In the genomic region with DNA sequence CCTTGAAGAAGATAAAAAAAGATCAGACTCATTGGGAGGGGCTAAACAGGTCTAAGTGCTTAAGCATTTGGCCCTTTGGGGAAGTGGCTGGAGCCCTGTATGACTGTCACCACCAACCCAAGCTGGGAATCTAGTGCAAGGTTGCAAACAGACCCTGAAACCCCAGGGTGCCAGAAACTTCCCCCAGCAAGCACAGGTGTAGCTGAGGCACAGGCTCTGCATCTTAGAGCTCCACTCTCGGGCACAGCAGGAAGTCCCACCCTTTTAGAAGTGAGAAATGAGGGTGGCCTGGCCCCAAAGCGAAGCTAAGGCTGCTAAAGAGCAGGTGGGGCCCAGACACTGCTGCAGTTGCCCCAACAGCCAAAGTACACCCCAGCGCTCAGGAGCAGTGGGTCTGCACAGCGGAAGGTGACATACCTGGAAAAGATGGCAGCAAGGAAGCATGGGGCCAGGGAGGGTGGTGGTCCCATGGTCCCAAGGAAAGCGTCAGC, we compare ENCODE assay signal across 13 cellular contexts. TPM values are rescaled to one million over a fixed set of nuclear protein-coding genes. Genes with fewer than 3 reads are reported as not detected.
A peak's percentile ranks its signal among the peaks of the same experiment; 100 is the strongest.
DNase-seq lines count a peak whose midpoint lies in the region; ATAC-seq lines count a peak whose summit lies in the region.
"Had no signal": no experiment of that assay in that cellular context is flagged by ENCODE, and none has a peak within 500 bp of the region (broad histone marks: within the 10 kb centered on the region; RNA-seq: fewer than 3 reads in every experiment).

No MANE protein-coding gene starts in this region.

- POLR2A ChIA-PET in naive thymus-derived CD4-positive, alpha-beta T cell (lab: Charles Lee), result interaction anchor here (0.8 to 1.1 kb wide), 3 partner anchors 9 to 15 kb away, joined by 3 to 5 read pairs (median 4); no protein-coding TSS in a partner anchor

- CTCF ChIA-PET in naive thymus-derived CD4-positive, alpha-beta T cell (lab: Charles Lee), result no interaction called here

- H3K36me3 ChIP-seq in naive thymus-derived CD4-positive, alpha-beta T cell (ENCODE audit: control insufficient read depth in 2 of 3, insufficient read depth in 3 of 3, low read length in 3 of 3), result no peaks in the 10 kb centered on the region
- H3K36me3 ChIP-seq: left ventricle myocardium inferior had no signal

- peaks cover 6 to 12% of the 10 kb centered on the region in 2 donors for H3K4me1 ChIP-seq in naive thymus-derived CD4-positive, alpha-beta T cell (ENCODE audit: control insufficient read depth in 2 of 2, insufficient read depth in 2 of 2, low read length in 2 of 2)

- intact Hi-C loops in naive thymus-derived CD4-positive, alpha-beta T cell (cut with micrococcal nuclease), result no loop called here

- no peaks in the 10 kb centered on the region for H3K27me3 ChIP-seq in naive thymus-derived CD4-positive, alpha-beta T cell (ENCODE audit: control insufficient read depth in 2 of 2, insufficient read depth in 2 of 2, low read length in 2 of 2)
- H3K27me3 ChIP-seq: testis had no signal

- no peak overlapping the region for H3K4me3 ChIP-seq in naive thymus-derived CD4-positive, alpha-beta T cell (ENCODE audit: low read length)
- H3K4me3 ChIP-seq: left ventricle myocardium inferior, skin epidermis, testis had no signal

- peak; percentile 72 for ATAC-seq in GM18873 (IDR thresholded peaks at IDR 0.05; ENCODE audit: low FRiP score, unreplicated experiment)
- ATAC-seq in HG02571 (IDR thresholded peaks at IDR 0.05; ENCODE audit: unreplicated experiment), result peak; percentile 66
- peak; percentile 33 for ATAC-seq in naive thymus-derived CD4-positive, alpha-beta T cell

- peaks cover 0 to 13% (median 0%) of the 10 kb centered on the region in 5 donors for H3K27me3 Mint-ChIP-seq in naive thymus-derived CD4-positive, alpha-beta T cell

- peak overlapping the region in 8 of 10 donors; percentile 22 to 72 (median 48) for H3K4me3 Mint-ChIP-seq in naive thymus-derived CD4-positive, alpha-beta T cell
- H3K4me3 Mint-ChIP-seq: activated T-helper 1 cell treated with anti-CD3 and anti-CD28 coated beads, Interleukin-12 subunit alpha, Interleukin-12 subunit beta, Interleukin-2, Interleukin-4 antibody, amounts not matched to agents 30 ng/mL and 10 ng/mL and 1 ng/mL, durations not matched to agents 14 hours and 24 hours and 36 hours had no signal

- H3K27ac Mint-ChIP-seq in naive thymus-derived CD4-positive, alpha-beta T cell, result peak overlapping the region in 8 of 9 donors; percentile 78 to 91 (median 82)
- H3K27ac Mint-ChIP-seq: activated T-helper 1 cell treated with anti-CD3 and anti-CD28 coated beads, Interleukin-12 subunit alpha, Interleukin-12 subunit beta, Interleukin-2, Interleukin-4 antibody, amounts not matched to agents 30 ng/mL and 10 ng/mL and 1 ng/mL, durations not matched to agents 14 hours and 24 hours and 36 hours had no signal

- H3K36me3 Mint-ChIP-seq in naive thymus-derived CD4-positive, alpha-beta T cell, result no peaks in the 10 kb centered on the region

- peaks cover 8 to 23% (median 19%) of the 10 kb centered on the region in 7 donors for H3K4me1 Mint-ChIP-seq in naive thymus-derived CD4-positive, alpha-beta T cell

- no peak overlapping the region for H3K27ac ChIP-seq in naive thymus-derived CD4-positive, alpha-beta T cell (ENCODE audit: low read depth, low read length)
- H3K27ac ChIP-seq: left ventricle myocardium inferior, RWPE1, testis had no signal

- DNase-seq in NOMO-1 treated with DMSO at 0.1 percent for 48 hours (lab: John Stamatoyannopoulos, UW; ENCODE audit: unreplicated experiment) (peak; percentile 82), glomerular visceral epithelial cell (ENCODE audit: extremely low spot score) (no peak), NCI-H1436 (lab: John Stamatoyannopoulos, UW) (no peak), NCI-H510A treated with DMSO at 0.1 percent for 48 hours (lab: John Stamatoyannopoulos, UW) (no peak)
- peak in 2 of 9 donors; percentile 20 to 22 for DNase-seq in naive thymus-derived CD4-positive, alpha-beta T cell
- no peak for DNase-seq in stimulated activated CD4-positive, alpha-beta T cell treated with anti-CD3 and anti-CD28 coated beads, Interleukin-15, amount 100 ng/mL, for 24 hours
- DNase-seq: left ventricle myocardium inferior, testis had no signal

- peaks cover 0 to 1% (median 0%) of the 10 kb centered on the region in 11 donors for H3K9me3 Mint-ChIP-seq in naive thymus-derived CD4-positive, alpha-beta T cell
- H3K9me3 Mint-ChIP-seq: activated T-helper 1 cell treated with anti-CD3 and anti-CD28 coated beads, Interleukin-12 subunit alpha, Interleukin-12 subunit beta, Interleukin-2, Interleukin-4 antibody, amounts not matched to agents 30 ng/mL and 10 ng/mL and 1 ng/mL, durations not matched to agents 14 hours and 24 hours and 36 hours had no signal

- H3K9me3 ChIP-seq in naive thymus-derived CD4-positive, alpha-beta T cell (ENCODE audit: control insufficient read depth in 2 of 3, low read length in 3 of 3), result no peaks in the 10 kb centered on the region
- H3K9me3 ChIP-seq: left ventricle myocardium inferior, testis had no signal

RNA-seq across cellular contexts. Expression of a gene that starts 5.8 kb away (rescaled TPM):
- 100 to 1,000 TPM; 146 to 298 (median 233) TPM for total RNA-seq in naive thymus-derived CD4-positive, alpha-beta T cell
- 10 to 100 TPM in 1 of 2 donors, 1 to 10 TPM in 1; 8.7 to 18.6 TPM for polyA plus RNA-seq in naive thymus-derived CD4-positive, alpha-beta T cell

RNA-seq across cellular contexts. Expression of a gene that starts 56.6 kb away (rescaled TPM):
- under 1 TPM in 2 of 5 experiments, not detected in 3; 0.34 to 0.62 TPM for total RNA-seq in naive thymus-derived CD4-positive, alpha-beta T cell
- 1 to 10 TPM in 1 of 2 donors, not detected in 1; 1.3 TPM for polyA plus RNA-seq in naive thymus-derived CD4-positive, alpha-beta T cell
